ENCODE assay signal across 19 cellular contexts in genomic region chr22:47622541-47622940, GRCh38.
"Had no signal": no experiment of that assay in that cellular context is flagged by ENCODE, and none has a peak within 500 bp of the region (broad histone marks: within the 10 kb centered on the region; RNA-seq: fewer than 3 reads in every experiment).

No MANE protein-coding gene starts in this region.

- H3K4me1 ChIP-seq: ascending aorta, body of pancreas, SJSA1 had no signal

- H3K4me3 Mint-ChIP-seq: activated naive CD8-positive, alpha-beta T cell treated with anti-CD3 and anti-CD28 coated beads, Interleukin-2, amount 50 U/mL, for 24 hours; T-helper 1 cell treated with Interleukin-12 subunit alpha and Interleukin-12 subunit beta and Interleukin-4 antibody, amounts not matched to agents 30 μg/mL and 1 μg/mL, for 36 hours had no signal

- H3K9me3 Mint-ChIP-seq: activated naive CD4-positive, alpha-beta T cell treated with anti-CD3 and anti-CD28 coated beads, Interleukin-2, amount 50 U/mL, for 72 hours; activated naive CD8-positive, alpha-beta T cell treated with anti-CD3 and anti-CD28 coated beads, Interleukin-2, amount 50 U/mL, for 24 hours; T-helper 1 cell treated with Interleukin-12 subunit alpha and Interleukin-12 subunit beta and Interleukin-4 antibody, amounts not matched to agents 30 μg/mL and 1 μg/mL, for 36 hours had no signal

- H3K4me1 Mint-ChIP-seq: activated naive CD8-positive, alpha-beta T cell treated with anti-CD3 and anti-CD28 coated beads, Interleukin-2, amount 50 U/mL, for 24 hours had no signal

- H3K36me3 Mint-ChIP-seq: activated naive CD4-positive, alpha-beta T cell treated with anti-CD3 and anti-CD28 coated beads, Interleukin-2, amount 50 U/mL, for 72 hours had no signal

- H3K27me3 ChIP-seq: ascending aorta, MG63, SJSA1 had no signal

- H3K4me2 ChIP-seq: KMS-11 had no signal

- DNase-seq: activated CD4-positive, alpha-beta T cell treated with anti-CD3 and anti-CD28 coated beads for 4 hours; activated naive CD4-positive, alpha-beta T cell treated with Interleukin-2 at 50 U/mL for 16 hours; activated naive CD8-positive, alpha-beta T cell treated with anti-CD3 and anti-CD28 coated beads, Interleukin-2, amount 50 U/mL, for 24 hours; activated T-cell treated with anti-CD3 and anti-CD28 coated beads, Interleukin-2, amount 50 U/mL, for 1 hour; amniotic stem cell; body of pancreas; MG63; MV-4-11; NCI-H1092 treated with DMSO at 0.1 percent for 48 hours; NCI-H1417 treated with DMSO at 0.1 percent for 48 hours; NCI-H1694; NCI-H2029 treated with DMSO at 0.1 percent for 48 hours; SHP77 had no signal

- H3K4me3 ChIP-seq: ascending aorta, body of pancreas, MG63, SJSA1 had no signal

- H3K36me3 ChIP-seq: ascending aorta, MG63, SJSA1 had no signal

- H3K9me3 ChIP-seq: ascending aorta, body of pancreas, MG63, SJSA1 had no signal

- H3K9ac ChIP-seq: KMS-11 had no signal

- ATAC-seq: activated CD4-positive, CD25-positive, alpha-beta regulatory T cell treated with anti-CD3 and anti-CD28 coated beads, Interleukin-2, amount 50 U/mL, for 24 hours; activated naive CD4-positive, alpha-beta T cell treated with anti-CD3 and anti-CD28 coated beads, Interleukin-2, amount 50 U/mL, for 72 hours; activated naive CD8-positive, alpha-beta T cell treated with anti-CD3 and anti-CD28 coated beads, Interleukin-2, amount 50 U/mL, for 24 hours; body of pancreas had no signal

- H3K27ac ChIP-seq: ascending aorta, body of pancreas, KMS-11, SJSA1 had no signal

- H3K27ac Mint-ChIP-seq: activated naive CD4-positive, alpha-beta T cell treated with anti-CD3 and anti-CD28 coated beads, Interleukin-2, amount 50 U/mL, for 72 hours; activated naive CD8-positive, alpha-beta T cell treated with anti-CD3 and anti-CD28 coated beads, Interleukin-2, amount 50 U/mL, for 24 hours; T-helper 1 cell treated with Interleukin-12 subunit alpha and Interleukin-12 subunit beta and Interleukin-4 antibody, amounts not matched to agents 30 μg/mL and 1 μg/mL, for 36 hours had no signal
